In genomic region chr1:35706846-35707245, GRCh38 we compare ENCODE assay signal across 1 cellular context.
TF ChIP-seq lines count a peak whose summit lies in the region.

No MANE protein-coding gene starts in this region.

TF ChIP-seq in GM23338, 12 proteins besides CTCF, POLR2A, EP300 and RAD21 (continued from another document):
- TF ChIP-seq, protein P1, sequence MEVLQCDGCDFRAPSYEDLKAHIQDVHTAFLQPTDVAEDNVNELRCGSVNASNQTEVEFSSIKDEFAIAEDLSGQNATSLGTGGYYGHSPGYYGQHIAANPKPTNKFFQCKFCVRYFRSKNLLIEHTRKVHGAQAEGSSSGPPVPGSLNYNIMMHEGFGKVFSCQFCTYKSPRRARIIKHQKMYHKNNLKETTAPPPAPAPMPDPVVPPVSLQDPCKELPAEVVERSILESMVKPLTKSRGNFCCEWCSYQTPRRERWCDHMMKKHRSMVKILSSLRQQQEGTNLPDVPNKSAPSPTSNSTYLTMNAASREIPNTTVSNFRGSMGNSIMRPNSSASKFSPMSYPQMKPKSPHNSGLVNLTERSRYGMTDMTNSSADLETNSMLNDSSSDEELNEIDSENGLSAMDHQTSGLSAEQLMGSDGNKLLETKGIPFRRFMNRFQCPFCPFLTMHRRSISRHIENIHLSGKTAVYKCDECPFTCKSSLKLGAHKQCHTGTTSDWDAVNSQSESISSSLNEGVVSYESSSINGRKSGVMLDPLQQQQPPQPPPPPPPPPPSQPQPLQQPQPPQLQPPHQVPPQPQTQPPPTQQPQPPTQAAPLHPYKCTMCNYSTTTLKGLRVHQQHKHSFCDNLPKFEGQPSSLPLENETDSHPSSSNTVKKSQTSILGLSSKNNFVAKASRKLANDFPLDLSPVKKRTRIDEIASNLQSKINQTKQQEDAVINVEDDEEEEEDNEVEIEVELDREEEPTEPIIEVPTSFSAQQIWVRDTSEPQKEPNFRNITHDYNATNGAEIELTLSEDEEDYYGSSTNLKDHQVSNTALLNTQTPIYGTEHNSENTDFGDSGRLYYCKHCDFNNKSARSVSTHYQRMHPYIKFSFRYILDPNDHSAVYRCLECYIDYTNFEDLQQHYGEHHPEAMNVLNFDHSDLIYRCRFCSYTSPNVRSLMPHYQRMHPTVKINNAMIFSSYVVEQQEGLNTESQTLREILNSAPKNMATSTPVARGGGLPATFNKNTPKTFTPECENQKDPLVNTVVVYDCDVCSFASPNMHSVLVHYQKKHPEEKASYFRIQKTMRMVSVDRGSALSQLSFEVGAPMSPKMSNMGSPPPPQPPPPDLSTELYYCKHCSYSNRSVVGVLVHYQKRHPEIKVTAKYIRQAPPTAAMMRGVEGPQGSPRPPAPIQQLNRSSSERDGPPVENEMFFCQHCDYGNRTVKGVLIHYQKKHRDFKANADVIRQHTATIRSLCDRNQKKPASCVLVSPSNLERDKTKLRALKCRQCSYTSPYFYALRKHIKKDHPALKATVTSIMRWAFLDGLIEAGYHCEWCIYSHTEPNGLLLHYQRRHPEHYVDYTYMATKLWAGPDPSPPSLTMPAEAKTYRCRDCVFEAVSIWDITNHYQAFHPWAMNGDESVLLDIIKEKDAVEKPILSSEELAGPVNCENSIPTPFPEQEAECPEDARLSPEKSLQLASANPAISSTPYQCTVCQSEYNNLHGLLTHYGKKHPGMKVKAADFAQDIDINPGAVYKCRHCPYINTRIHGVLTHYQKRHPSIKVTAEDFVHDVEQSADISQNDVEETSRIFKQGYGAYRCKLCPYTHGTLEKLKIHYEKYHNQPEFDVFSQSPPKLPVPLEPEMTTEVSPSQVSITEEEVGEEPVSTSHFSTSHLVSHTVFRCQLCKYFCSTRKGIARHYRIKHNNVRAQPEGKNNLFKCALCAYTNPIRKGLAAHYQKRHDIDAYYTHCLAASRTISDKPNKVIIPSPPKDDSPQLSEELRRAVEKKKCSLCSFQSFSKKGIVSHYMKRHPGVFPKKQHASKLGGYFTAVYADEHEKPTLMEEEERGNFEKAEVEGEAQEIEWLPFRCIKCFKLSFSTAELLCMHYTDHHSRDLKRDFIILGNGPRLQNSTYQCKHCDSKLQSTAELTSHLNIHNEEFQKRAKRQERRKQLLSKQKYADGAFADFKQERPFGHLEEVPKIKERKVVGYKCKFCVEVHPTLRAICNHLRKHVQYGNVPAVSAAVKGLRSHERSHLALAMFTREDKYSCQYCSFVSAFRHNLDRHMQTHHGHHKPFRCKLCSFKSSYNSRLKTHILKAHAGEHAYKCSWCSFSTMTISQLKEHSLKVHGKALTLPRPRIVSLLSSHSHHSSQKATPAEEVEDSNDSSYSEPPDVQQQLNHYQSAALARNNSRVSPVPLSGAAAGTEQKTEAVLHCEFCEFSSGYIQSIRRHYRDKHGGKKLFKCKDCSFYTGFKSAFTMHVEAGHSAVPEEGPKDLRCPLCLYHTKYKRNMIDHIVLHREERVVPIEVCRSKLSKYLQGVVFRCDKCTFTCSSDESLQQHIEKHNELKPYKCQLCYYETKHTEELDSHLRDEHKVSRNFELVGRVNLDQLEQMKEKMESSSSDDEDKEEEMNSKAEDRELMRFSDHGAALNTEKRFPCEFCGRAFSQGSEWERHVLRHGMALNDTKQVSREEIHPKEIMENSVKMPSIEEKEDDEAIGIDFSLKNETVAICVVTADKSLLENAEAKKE (CRISPR knock-in tag; IDR thresholded peaks at IDR 0.05), result no peak
- TF ChIP-seq ZNF114 (CRISPR knock-in tag; IDR thresholded peaks at IDR 0.05) (no peak), REST (IDR thresholded peaks at IDR 0.05; ENCODE audit: unreplicated experiment) (no peak)
TF ChIP-seq in GM23338: peak in this region for 0.
